ENCODE assay signal across 24 cellular contexts in the genomic region with DNA sequence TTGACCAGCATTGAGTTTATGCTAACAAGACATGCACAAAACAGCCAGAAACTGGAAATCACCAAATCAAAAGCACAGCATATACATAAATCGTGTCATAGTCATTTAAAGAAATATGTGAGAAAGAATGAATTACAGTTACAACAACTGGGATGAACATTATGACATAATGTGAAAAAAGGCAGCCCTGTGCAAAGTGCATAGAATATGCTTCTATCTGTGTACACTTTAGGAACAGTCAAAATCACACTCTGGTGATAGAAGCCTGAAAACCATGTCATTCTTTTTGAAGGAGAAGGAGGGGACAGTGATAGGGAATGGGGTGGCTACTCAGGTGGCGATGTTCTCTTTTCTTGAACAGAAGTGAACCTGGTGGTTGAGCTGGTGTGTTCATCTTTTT.
DNase-seq lines count a peak whose midpoint lies in the region; ATAC-seq, FAIRE-seq and TF ChIP-seq lines count a peak whose summit lies in the region.
"Had no signal": no experiment of that assay in that cellular context is flagged by ENCODE, and none has a peak within 500 bp of the region (broad histone marks: within the 10 kb centered on the region; RNA-seq: fewer than 3 reads in every experiment).

No MANE protein-coding gene starts in this region.

- in situ Hi-C loops in HepG2 (cut with HindIII; ENCODE audit: extremely low pct_ligation_motif_present, low pct_unique_long_range_greater_than_20kb), result no loop called here

- FAIRE-seq in HepG2 (lab: Jason Lieb, UNC), result no peak
- FAIRE-seq: A549, D721Med, G401.6, GM12891, GM19239 had no signal

- no peaks in the 10 kb centered on the region for H3K27me3 Mint-ChIP-seq in activated CD4-positive, alpha-beta T cell treated with anti-CD3 and anti-CD28 coated beads, Interleukin-2, amount 10 ng/mL, durations not matched to agents 24 days and 14 days
- H3K27me3 Mint-ChIP-seq in activated T-helper 17 cell treated with anti-CD3 and anti-CD28 coated beads, Interleukin-2, amount 50 U/mL, for 72 hours, result no peaks in the 10 kb centered on the region
- no peaks in the 10 kb centered on the region for H3K27me3 Mint-ChIP-seq in activated CD8-positive, alpha-beta T cell treated with anti-CD3 and anti-CD28 coated beads for 36 hours
- H3K27me3 Mint-ChIP-seq: B cell had no signal

- TF ChIP-seq RAD21 in HepG2 (CRISPR knock-in tag; IDR thresholded peaks at IDR 0.05), result no peak

- no peaks in the 10 kb centered on the region for H3K9me3 ChIP-seq in HepG2 (ENCODE audit: low read length)
- no peaks in the 10 kb centered on the region for H3K9me3 ChIP-seq in right lobe of liver
- H3K9me3 ChIP-seq: A549; BLaER1 treated with 17β-estradiol and CSF1 and Interleukin-3, amounts not matched to agents 10 nM and 100 nM; Caco-2 had no signal

- no peaks in the 10 kb centered on the region for H3K9me3 Mint-ChIP-seq in activated CD4-positive, alpha-beta T cell treated with anti-CD3 and anti-CD28 coated beads, Interleukin-2, amount 10 ng/mL, durations not matched to agents 24 days and 14 days
- no peaks in the 10 kb centered on the region for H3K9me3 Mint-ChIP-seq in activated T-helper 17 cell treated with anti-CD3 and anti-CD28 coated beads, Interleukin-2, amount 50 U/mL, for 72 hours
- no peaks in the 10 kb centered on the region for H3K9me3 Mint-ChIP-seq in stimulated activated effector memory CD8-positive, alpha-beta T cell treated with anti-CD3 and anti-CD28 coated beads, Interleukin-12 subunit alpha, Interleukin-12 subunit beta, amount 100 ng/mL, for 72 hours
- no peaks in the 10 kb centered on the region for H3K9me3 Mint-ChIP-seq in activated CD8-positive, alpha-beta T cell treated with anti-CD3 and anti-CD28 coated beads for 36 hours
- H3K9me3 Mint-ChIP-seq: CD4-positive, alpha-beta T cell; CD8-positive, alpha-beta T cell had no signal

- no peak overlapping the region for H3K4me3 ChIP-seq in HepG2 (replicated peaks in 1 of 3; ENCODE audit: insufficient read depth in 1 of 3, low read depth in 2 of 3, low read length in 3 of 3)
- H3K4me3 ChIP-seq in right lobe of liver, result no peak overlapping the region
- H3K4me3 ChIP-seq: A549; BLaER1 treated with 17β-estradiol and CSF1 and Interleukin-3, amounts not matched to agents 10 nM and 100 nM had no signal

- intact Hi-C loops in activated CD4-positive, alpha-beta T cell treated with anti-CD3 and anti-CD28 coated beads, Interleukin-2, amount 10 ng/mL, durations not matched to agents 24 days and 14 days (cut with micrococcal nuclease), result no loop called here
- intact Hi-C loops in HepG2 (cut with micrococcal nuclease; ENCODE audit: unreplicated experiment), result no loop called here
- intact Hi-C loops in right lobe of liver (cut with DNase I), result no loop called here
- intact Hi-C loops in activated CD8-positive, alpha-beta T cell treated with anti-CD3 and anti-CD28 coated beads for 36 hours (cut with micrococcal nuclease), result no loop called here

- ATAC-seq in HepG2 (no peak), right lobe of liver (no peak)
- ATAC-seq in activated T-helper 17 cell treated with anti-CD3 and anti-CD28 coated beads, Interleukin-2, amount 50 U/mL, for 72 hours (replicated peaks), result peak; percentile 57
- ATAC-seq in stimulated activated effector memory CD8-positive, alpha-beta T cell treated with anti-CD3 and anti-CD28 coated beads, Interleukin-12 subunit alpha, Interleukin-12 subunit beta, amount 100 ng/mL, for 72 hours, result peak; percentile 51
- ATAC-seq in activated CD8-positive, alpha-beta T cell treated with anti-CD3 and anti-CD28 coated beads for 36 hours, result no peak
- ATAC-seq: A549; CD8-positive, alpha-beta T cell had no signal

- H3K4me1 ChIP-seq in HepG2 (ENCODE audit: insufficient read depth, low read length) (no peaks in the 10 kb centered on the region), right lobe of liver (no peaks in the 10 kb centered on the region)
- H3K4me1 ChIP-seq: A549; BLaER1 treated with 17β-estradiol and CSF1 and Interleukin-3, amounts not matched to agents 10 nM and 100 nM; Caco-2 had no signal

- peak; percentile 7 for DNase-seq in activated CD4-positive, alpha-beta T cell treated with anti-CD3 and anti-CD28 coated beads, Interleukin-2, amount 10 ng/mL, durations not matched to agents 24 days and 14 days
- DNase-seq in activated CD4-positive, alpha-beta T cell treated with anti-CD3 and anti-CD28 coated beads for 48 hours, result no peak
- no peak for DNase-seq in HepG2 (ENCODE audit: low spot score)
- no peak for DNase-seq in right lobe of liver
- no peak for DNase-seq in stimulated activated effector memory CD8-positive, alpha-beta T cell treated with anti-CD3 and anti-CD28 coated beads, Interleukin-12 subunit alpha, Interleukin-12 subunit beta, amount 100 ng/mL, for 72 hours (ENCODE audit: low spot score in 2 of 2)
- DNase-seq in activated CD8-positive, alpha-beta T cell treated with anti-CD3 and anti-CD28 coated beads for 36 hours, result no peak
- DNase-seq in T-helper 1 cell, result no peak
- DNase-seq: AML-193; Caco-2; Calu3; CD4-positive, alpha-beta T cell; CD8-positive, alpha-beta T cell; DMS79 treated with DMSO at 0.1 percent for 48 hours; GF-D8 had no signal

- TF ChIP-seq POLR2A in HepG2 (IDR thresholded peaks at IDR 0.05; ENCODE audit: insufficient read depth in 1 of 2, low read depth in 2 of 2, low read length in 2 of 2), result no peak
- TF ChIP-seq POLR2A in right lobe of liver (IDR thresholded peaks at IDR 0.05), result no peak

- TF ChIP-seq EP300 in HepG2 (IDR thresholded peaks at IDR 0.05; ENCODE audit: low read depth in 2 of 2, low read length in 2 of 2) (no peak), HepG2 (CRISPR knock-in tag; IDR thresholded peaks at IDR 0.05; ENCODE audit: borderline replicate concordance) (no peak)

- H2AFZ ChIP-seq in HepG2 (ENCODE audit: low read length), result no peak overlapping the region

- no peak overlapping the region for H3K9ac ChIP-seq in HepG2 (ENCODE audit: insufficient read depth, low read depth, low read length)
- H3K9ac ChIP-seq: BLaER1 treated with 17β-estradiol and CSF1 and Interleukin-3, amounts not matched to agents 10 nM and 100 nM had no signal

- H3K27ac ChIP-seq in HepG2 (ENCODE audit: extremely low read length, insufficient read depth, low read length), result no peak overlapping the region
- no peak overlapping the region for H3K27ac ChIP-seq in right lobe of liver
- H3K27ac ChIP-seq: 22Rv1; A549; BLaER1 treated with 17β-estradiol and CSF1 and Interleukin-3, amounts not matched to agents 10 nM and 100 nM; C4-2B had no signal

- H3K27me3 ChIP-seq in HepG2 (ENCODE audit: control insufficient read depth in 1 of 2, insufficient read depth in 2 of 2, low read length in 2 of 2) (no peaks in the 10 kb centered on the region), right lobe of liver (no peaks in the 10 kb centered on the region)
- H3K27me3 ChIP-seq: BLaER1 treated with 17β-estradiol and CSF1 and Interleukin-3, amounts not matched to agents 10 nM and 100 nM had no signal

- POLR2A ChIA-PET in HepG2 (lab: Yijun Ruan, JAX), result no interaction called here
- POLR2A ChIA-PET in activated CD8-positive, alpha-beta T cell treated with anti-CD3 and anti-CD28 coated beads for 36 hours (lab: Charles Lee), result no interaction called here

- H3K27ac Mint-ChIP-seq in activated CD4-positive, alpha-beta T cell treated with anti-CD3 and anti-CD28 coated beads, Interleukin-2, amount 10 ng/mL, durations not matched to agents 24 days and 14 days, result no peak overlapping the region
- H3K27ac Mint-ChIP-seq in activated T-helper 17 cell treated with anti-CD3 and anti-CD28 coated beads, Interleukin-2, amount 50 U/mL, for 72 hours, result no peak overlapping the region
- H3K27ac Mint-ChIP-seq in stimulated activated effector memory CD8-positive, alpha-beta T cell treated with anti-CD3 and anti-CD28 coated beads, Interleukin-12 subunit alpha, Interleukin-12 subunit beta, amount 100 ng/mL, for 72 hours, result no peak overlapping the region
- H3K27ac Mint-ChIP-seq in activated CD8-positive, alpha-beta T cell treated with anti-CD3 and anti-CD28 coated beads for 36 hours, result no peak overlapping the region
- H3K27ac Mint-ChIP-seq: B cell; CD4-positive, alpha-beta T cell; CD8-positive, alpha-beta T cell had no signal

- no peaks in the 10 kb centered on the region; the same call in 1 of the 2 replicates for H4K20me1 ChIP-seq in HepG2 (ENCODE audit: insufficient read depth, low read length)
- H4K20me1 ChIP-seq: BLaER1 treated with 17β-estradiol and CSF1 and Interleukin-3, amounts not matched to agents 10 nM and 100 nM had no signal

- H3K4me2 ChIP-seq in HepG2 (ENCODE audit: low read depth, low read length), result no peak overlapping the region
- H3K4me2 ChIP-seq: A549; BLaER1 treated with 17β-estradiol and CSF1 and Interleukin-3, amounts not matched to agents 10 nM and 100 nM had no signal

- 97% methylated on average over 2 of the region's 2 CpGs for WGBS in HepG2 (ENCODE audit: low lambda C conversion rate)
- WGBS in right lobe of liver (ENCODE audit: insufficient coverage, low coverage, low lambda C conversion rate, missing lambda C conversion rate), result 89% methylated on average over 2 of the region's 2 CpGs

- H3K36me3 ChIP-seq in HepG2 (replicated peaks in 1 of 2; ENCODE audit: control insufficient read depth in 1 of 2, insufficient read depth in 2 of 2, low read length in 2 of 2) (peaks cover 44 to 92% of the 10 kb centered on the region in 2 experiments), right lobe of liver (peaks cover 5 to 74% (median 33%) of the 10 kb centered on the region in 4 donors)

- H3K79me2 ChIP-seq in HepG2 (ENCODE audit: insufficient read depth, low read length), result no peaks in the 10 kb centered on the region

- no TSS peak for BruUV-seq in HepG2 (replicated peaks; lab: Mats Ljungman, UMichigan)

- peaks cover 11% of the 10 kb centered on the region for H3K36me3 Mint-ChIP-seq in activated CD4-positive, alpha-beta T cell treated with anti-CD3 and anti-CD28 coated beads, Interleukin-2, amount 10 ng/mL, durations not matched to agents 24 days and 14 days (ENCODE audit: low read depth)
- peaks cover 93% of the 10 kb centered on the region for H3K36me3 Mint-ChIP-seq in activated T-helper 17 cell treated with anti-CD3 and anti-CD28 coated beads, Interleukin-2, amount 50 U/mL, for 72 hours (ENCODE audit: low read depth)
- peaks cover 19% of the 10 kb centered on the region for H3K36me3 Mint-ChIP-seq in stimulated activated effector memory CD8-positive, alpha-beta T cell treated with anti-CD3 and anti-CD28 coated beads, Interleukin-12 subunit alpha, Interleukin-12 subunit beta, amount 100 ng/mL, for 72 hours
- H3K36me3 Mint-ChIP-seq in activated CD8-positive, alpha-beta T cell treated with anti-CD3 and anti-CD28 coated beads for 36 hours (ENCODE audit: low read depth), result no peaks in the 10 kb centered on the region

- H3K4me3 Mint-ChIP-seq in activated CD4-positive, alpha-beta T cell treated with anti-CD3 and anti-CD28 coated beads, Interleukin-2, amount 10 ng/mL, durations not matched to agents 24 days and 14 days, result no peak overlapping the region
- no peak overlapping the region for H3K4me3 Mint-ChIP-seq in activated T-helper 17 cell treated with anti-CD3 and anti-CD28 coated beads, Interleukin-2, amount 50 U/mL, for 72 hours
- H3K4me3 Mint-ChIP-seq in stimulated activated effector memory CD8-positive, alpha-beta T cell treated with anti-CD3 and anti-CD28 coated beads, Interleukin-12 subunit alpha, Interleukin-12 subunit beta, amount 100 ng/mL, for 72 hours, result no peak overlapping the region
- H3K4me3 Mint-ChIP-seq in activated CD8-positive, alpha-beta T cell treated with anti-CD3 and anti-CD28 coated beads for 36 hours, result no peak overlapping the region
- H3K4me3 Mint-ChIP-seq: B cell; CD4-positive, alpha-beta T cell; CD8-positive, alpha-beta T cell had no signal

- H3K4me1 Mint-ChIP-seq in activated CD4-positive, alpha-beta T cell treated with anti-CD3 and anti-CD28 coated beads, Interleukin-2, amount 10 ng/mL, durations not matched to agents 24 days and 14 days, result no peaks in the 10 kb centered on the region
- no peaks in the 10 kb centered on the region for H3K4me1 Mint-ChIP-seq in activated T-helper 17 cell treated with anti-CD3 and anti-CD28 coated beads, Interleukin-2, amount 50 U/mL, for 72 hours
- no peaks in the 10 kb centered on the region for H3K4me1 Mint-ChIP-seq in stimulated activated effector memory CD8-positive, alpha-beta T cell treated with anti-CD3 and anti-CD28 coated beads, Interleukin-12 subunit alpha, Interleukin-12 subunit beta, amount 100 ng/mL, for 72 hours
- H3K4me1 Mint-ChIP-seq in activated CD8-positive, alpha-beta T cell treated with anti-CD3 and anti-CD28 coated beads for 36 hours (ENCODE audit: low read depth), result no peaks in the 10 kb centered on the region
- H3K4me1 Mint-ChIP-seq: B cell had no signal

- CTCF ChIA-PET in HepG2 (lab: Yijun Ruan, JAX; ENCODE audit: low intra/inter-chr PET ratio, low total read pairs), result no interaction called here
- CTCF ChIA-PET in activated CD8-positive, alpha-beta T cell treated with anti-CD3 and anti-CD28 coated beads for 36 hours (lab: Charles Lee), result interaction anchor here (1.6 kb wide), 1 partner anchor 19 kb away, joined by 4 read pairs; no protein-coding TSS in a partner anchor

- TF ChIP-seq CTCF in HepG2 (CRISPR knock-in tag; IDR thresholded peaks at IDR 0.05), result no peak
- TF ChIP-seq CTCF in right lobe of liver (IDR thresholded peaks at IDR 0.05), result no peak
- TF ChIP-seq CTCF in activated CD8-positive, alpha-beta T cell treated with anti-CD3 and anti-CD28 coated beads for 36 hours (IDR thresholded peaks at IDR 0.05), result no peak

Comparison
In these comparisons a context has a peak if more than half of its experiments do, and no peak if none do; other contexts are left out.
1. ATAC-seq: peak in activated T-helper 17 cell treated with anti-CD3 and anti-CD28 coated beads, Interleukin-2, amount 50 U/mL, for 72 hours (single experiment) and stimulated activated effector memory CD8-positive, alpha-beta T cell treated with anti-CD3 and anti-CD28 coated beads, Interleukin-12 subunit alpha, Interleukin-12 subunit beta, amount 100 ng/mL, for 72 hours (single experiment); none in HepG2 (single experiment), right lobe of liver (0 of 4) and activated CD8-positive, alpha-beta T cell treated with anti-CD3 and anti-CD28 coated beads for 36 hours (single experiment).